8 cellular contexts compared by ENCODE assay signal in genomic region chr5:96934695-96935555, GRCh38. TPM values are rescaled to one million over a fixed set of nuclear protein-coding genes. Genes with fewer than 3 reads are reported as not detected.
A peak's percentile ranks its signal among the peaks of the same experiment; 100 is the strongest.
DNase-seq lines count a peak whose midpoint lies in the region; ATAC-seq and TF ChIP-seq lines count a peak whose summit lies in the region.

No MANE protein-coding gene starts in this region.

- CTCF ChIA-PET in CD8-positive, alpha-beta memory T cell (lab: Charles Lee) = no interaction called here

- peak overlapping the region; percentile 89 for H3K4me3 ChIP-seq in CD8-positive, alpha-beta memory T cell (ENCODE audit: low read length)
- peak overlapping the region; percentile 92 for H3K4me3 ChIP-seq in effector memory CD4-positive, alpha-beta T cell (ENCODE audit: insufficient read depth, low read depth, low read length, poor library complexity, severe bottlenecking)

- H3K9me3 Mint-ChIP-seq in CD8-positive, alpha-beta memory T cell = no peaks in the 10 kb centered on the region
- no peaks in the 10 kb centered on the region for H3K9me3 Mint-ChIP-seq in memory B cell

- POLR2A ChIA-PET in CD8-positive, alpha-beta memory T cell (lab: Charles Lee) = interaction anchor here (1.6 to 2.2 kb wide), 3 partner anchors 23 to 127 kb away, joined by 8 to 14 read pairs (median 9); partner anchors contain the start of gene ERAP1

- peak; percentile 87 to 99 (median 96) for DNase-seq in CD8-positive, alpha-beta memory T cell
- DNase-seq in GM20000 (ENCODE audit: low spot score) = peak; percentile 86
- DNase-seq in HS-5 (ENCODE audit: low read depth) = peak; percentile 74
- DNase-seq in NK-92 (lab: John Stamatoyannopoulos, UW; ENCODE audit: unreplicated experiment) = peak; percentile 44
- peak; percentile 82 for DNase-seq in activated CD8-positive, alpha-beta memory T cell treated with anti-CD3 and anti-CD28 coated beads for 4 hours (ENCODE audit: low read depth in 2 of 2)
- peak; percentile 88 to 92 (median 91) for DNase-seq in effector memory CD4-positive, alpha-beta T cell
- peak; percentile 90 to 96 for DNase-seq in memory B cell (ENCODE audit: low spot score in 2 of 2)
- peak; percentile 84 for DNase-seq in stimulated activated CD8-positive, alpha-beta memory T cell treated with anti-CD3 and anti-CD28 coated beads, Interleukin-12 subunit alpha, Interleukin-12 subunit beta, amount 100 ng/mL, for 1 hour (ENCODE audit: low read depth)

- peaks cover 0 to 32% (median 3%) of the 10 kb centered on the region in 3 donors for H3K36me3 Mint-ChIP-seq in CD8-positive, alpha-beta memory T cell
- H3K36me3 Mint-ChIP-seq in memory B cell = no peaks in the 10 kb centered on the region

- TF ChIP-seq CTCF in GM20000 (IDR thresholded peaks at IDR 0.05; ENCODE audit: extremely low read depth, missing control alignments) = no peak

- H3K27ac Mint-ChIP-seq in CD8-positive, alpha-beta memory T cell = peak overlapping the region; percentile 85 to 100 (median 96)
- H3K27ac Mint-ChIP-seq in memory B cell = peak overlapping the region; percentile 96

- H3K4me1 ChIP-seq in CD8-positive, alpha-beta memory T cell (ENCODE audit: insufficient read depth, low read length) = peaks cover 67% of the 10 kb centered on the region
- H3K4me1 ChIP-seq in effector memory CD4-positive, alpha-beta T cell (ENCODE audit: control insufficient read depth, insufficient read depth, low read length, poor library complexity, severe bottlenecking) = peaks cover 25% of the 10 kb centered on the region

- H3K27me3 ChIP-seq in CD8-positive, alpha-beta memory T cell (ENCODE audit: insufficient read depth, low read length, poor library complexity, severe bottlenecking) = no peaks in the 10 kb centered on the region
- no peaks in the 10 kb centered on the region for H3K27me3 ChIP-seq in effector memory CD4-positive, alpha-beta T cell (replicated peaks; ENCODE audit: control insufficient read depth, insufficient read depth, low read length, poor library complexity, severe bottlenecking)

- peak overlapping the region; percentile 81 for H3K27ac ChIP-seq in CD8-positive, alpha-beta memory T cell (ENCODE audit: low read depth, low read length)
- peak overlapping the region; percentile 93 for H3K27ac ChIP-seq in effector memory CD4-positive, alpha-beta T cell (ENCODE audit: insufficient read depth, low read length, poor library complexity, severe bottlenecking)

- peaks cover 66 to 75% (median 75%) of the 10 kb centered on the region in 3 donors for H3K4me1 Mint-ChIP-seq in CD8-positive, alpha-beta memory T cell
- H3K4me1 Mint-ChIP-seq in memory B cell = peaks cover 38% of the 10 kb centered on the region

- H3K4me3 Mint-ChIP-seq in CD8-positive, alpha-beta memory T cell = peak overlapping the region; percentile 82 to 94 (median 91)
- H3K4me3 Mint-ChIP-seq in memory B cell = peak overlapping the region; percentile 87

- ATAC-seq in memory B cell (ENCODE audit: low read depth) = peak; percentile 68

- H3K36me3 ChIP-seq in CD8-positive, alpha-beta memory T cell (ENCODE audit: insufficient read depth, low read length) = no peaks in the 10 kb centered on the region
- no peaks in the 10 kb centered on the region for H3K36me3 ChIP-seq in effector memory CD4-positive, alpha-beta T cell (ENCODE audit: control insufficient read depth, insufficient read depth, low read length)

- no peaks in the 10 kb centered on the region for H3K9me3 ChIP-seq in CD8-positive, alpha-beta memory T cell (ENCODE audit: low read length)
- H3K9me3 ChIP-seq in effector memory CD4-positive, alpha-beta T cell (ENCODE audit: control insufficient read depth, low read length) = no peaks in the 10 kb centered on the region

- peaks cover 0 to 3% of the 10 kb centered on the region in 2 donors for H3K27me3 Mint-ChIP-seq in CD8-positive, alpha-beta memory T cell
- no peaks in the 10 kb centered on the region for H3K27me3 Mint-ChIP-seq in memory B cell

RNA-seq across cellular contexts. Expression of gene LNPEP, which starts 1.0 kb away (rescaled TPM):
- total RNA-seq in CD8-positive, alpha-beta memory T cell = 10 to 100 TPM; 37.6 to 40.5 TPM
- polyA plus RNA-seq in CD8-positive, alpha-beta memory T cell = 40.1 TPM

RNA-seq across cellular contexts. Expression of gene ERAP2, which starts 58.6 kb away (rescaled TPM):
- 10 to 100 TPM; 37.0 to 41.4 TPM for total RNA-seq in CD8-positive, alpha-beta memory T cell
- 128 TPM for polyA plus RNA-seq in CD8-positive, alpha-beta memory T cell

Comparison
In these comparisons a context has a peak if more than half of its experiments do, and no peak if none do; other contexts are left out.
1. Peak in every context shown above with its lines: DNase-seq, ATAC-seq, H3K4me3 ChIP-seq and H3K27ac ChIP-seq.
2. DNase-seq: peak in every context shown above with its lines; median percentile 96 in CD8-positive, alpha-beta memory T cell; 93 in memory B cell; 91 in effector memory CD4-positive, alpha-beta T cell; 86 in GM20000; 84 in stimulated activated CD8-positive, alpha-beta memory T cell treated with anti-CD3 and anti-CD28 coated beads, Interleukin-12 subunit alpha, Interleukin-12 subunit beta, amount 100 ng/mL, for 1 hour; 82 in activated CD8-positive, alpha-beta memory T cell treated with anti-CD3 and anti-CD28 coated beads for 4 hours; 74 in HS-5; 44 in NK-92.